In the genomic region with DNA sequence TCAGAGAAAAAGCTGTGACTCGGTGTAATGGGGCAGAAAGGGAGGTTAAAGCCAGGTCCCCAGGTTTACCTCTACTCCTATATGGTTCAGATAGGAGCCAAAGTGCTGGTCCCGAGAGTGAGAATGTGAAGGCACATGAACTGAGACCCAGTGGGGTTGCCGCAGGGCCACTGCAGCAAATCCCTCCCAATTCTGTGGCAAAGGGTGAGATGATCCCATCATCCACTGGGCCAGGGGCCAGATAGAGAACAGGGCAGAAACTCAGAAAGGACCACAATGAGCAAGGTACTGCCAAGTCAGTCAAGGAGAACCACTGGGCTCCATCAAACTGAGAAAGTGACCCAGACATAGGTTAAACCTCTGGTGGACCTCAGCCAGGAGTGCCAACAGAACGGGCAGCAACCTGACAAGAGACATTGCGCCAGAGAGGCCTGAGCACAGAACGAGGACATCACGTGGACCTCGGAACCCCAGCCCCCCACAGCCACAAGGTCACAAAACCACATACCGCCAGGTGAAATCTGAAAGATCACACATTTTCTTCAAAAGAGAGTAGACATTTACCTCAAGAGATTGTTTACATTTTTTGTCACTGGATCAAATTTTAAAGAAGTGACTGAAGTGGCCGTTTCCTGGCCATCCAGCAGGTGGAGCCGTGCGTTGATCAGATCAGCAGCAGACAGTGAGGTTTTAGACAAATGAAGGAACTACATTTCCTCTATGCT, we compare ENCODE assay signal across 8 cellular contexts. TPM values are rescaled to one million over a fixed set of nuclear protein-coding genes. Genes with fewer than 3 reads are reported as not detected.
DNase-seq lines count a peak whose midpoint lies in the region; ATAC-seq, FAIRE-seq and TF ChIP-seq lines count a peak whose summit lies in the region.

No MANE protein-coding gene starts in this region.

- H3K4me3 ChIP-seq in DND-41 (ENCODE audit: low read depth in 1 of 2, low read length in 2 of 2) (no peak overlapping the region), gastrocnemius medialis (no peak overlapping the region)

- H3K27me3 ChIP-seq in DND-41 (ENCODE audit: insufficient read depth, low read length, poor library complexity) (no peaks in the 10 kb centered on the region), gastrocnemius medialis (no peaks in the 10 kb centered on the region)

- intact Hi-C loops in left ventricle myocardium superior (cut with micrococcal nuclease) (loop anchor here (5.0 kb wide), 1 partner anchor 34 kb away; no protein-coding TSS in a partner anchor), gastrocnemius medialis (cut with DNase I; ENCODE audit: low total_unique reads) (loop anchor here (1.0 to 5.0 kb wide), 2 partner anchors 32 to 159 kb away; partner anchors contain the start of gene TM7SF3)

- H3K9me3 ChIP-seq in DND-41 (ENCODE audit: insufficient read depth, low read length, severe bottlenecking): no peaks in the 10 kb centered on the region
- H3K9me3 ChIP-seq in gastrocnemius medialis: no peaks in the 10 kb centered on the region

- DNase-seq in DND-41 (peak; percentile 82), H54 (ENCODE audit: insufficient read length, low spot score) (peak; percentile 37), NCI-H1048 (lab: John Stamatoyannopoulos, UW) (peak; percentile 45), T-helper 1 cell (peak; percentile 35 to 72 (median 59)), amniotic stem cell (lab: John Stamatoyannopoulos, UW) (peak; percentile 14), left ventricle myocardium superior (peak; percentile 75), gastrocnemius medialis (peak; percentile 29 to 50)

- H4K20me1 ChIP-seq in DND-41 (ENCODE audit: insufficient read depth, low read length): no peaks in the 10 kb centered on the region

- peak overlapping the region; percentile 34 for H3K9ac ChIP-seq in DND-41 (ENCODE audit: low read depth, low read length)

- H3K4me1 ChIP-seq in DND-41 (ENCODE audit: insufficient read depth, low read length) (peaks cover 24% of the 10 kb centered on the region), gastrocnemius medialis (peaks cover 0 to 6% of the 10 kb centered on the region in 2 donors)

- ATAC-seq in DND-41 (ENCODE audit: insufficient read depth, low read depth) (peak; percentile 98), left ventricle myocardium superior (peak; percentile 86), gastrocnemius medialis (peak; percentile 80 to 84), HG03097 (IDR thresholded peaks at IDR 0.05; ENCODE audit: low FRiP score, unreplicated experiment) (no peak)

- H3K36me3 ChIP-seq in DND-41 (ENCODE audit: insufficient read depth, low read length) (no peaks in the 10 kb centered on the region), gastrocnemius medialis (no peaks in the 10 kb centered on the region)

- TF ChIP-seq POLR2A in H54 (IDR thresholded peaks at IDR 0.05; ENCODE audit: low read depth, low read length) (no peak), gastrocnemius medialis (IDR thresholded peaks at IDR 0.05) (no peak)

- TF ChIP-seq CTCF in DND-41 (IDR thresholded peaks at IDR 0.05; ENCODE audit: borderline replicate concordance, extremely low read depth, low read length, poor library complexity, severe bottlenecking): peak; percentile 96
- peak; percentile 69 to 87 (median 79) for TF ChIP-seq CTCF in gastrocnemius medialis (IDR thresholded peaks at IDR 0.05 in 4 of 5, conservative IDR thresholded peaks at IDR 0.05 in 1 of 5)

- peak overlapping the region; percentile 75 for H2AFZ ChIP-seq in DND-41 (ENCODE audit: low read depth, low read length)

- H3K27ac ChIP-seq in DND-41 (ENCODE audit: low read length) (peak overlapping the region; percentile 71), gastrocnemius medialis (no peak overlapping the region)

- in situ Hi-C loops in gastrocnemius medialis (cut with MboI; ENCODE audit: low sequenced_read_pairs in 4 of 4): loop anchor here in 3 of 4 donors (5.0 kb wide), 3 partner anchors 34 to 164 kb away; no protein-coding TSS in a partner anchor

- H3K4me2 ChIP-seq in DND-41 (ENCODE audit: insufficient read depth, low read length): peak overlapping the region; percentile 41; the same call in 1 of the 2 replicates

- H3K79me2 ChIP-seq in DND-41 (ENCODE audit: insufficient read depth, low read length): no peaks in the 10 kb centered on the region

- peak; percentile 99 for FAIRE-seq in H54 (lab: Jason Lieb, UNC)

RNA-seq across cellular contexts. Expression of gene ITPR2, which starts 20.5 kb away (rescaled TPM):
- total RNA-seq in left ventricle myocardium superior (10.5 TPM), gastrocnemius medialis (10 to 100 TPM in 1 of 4 donors, 1 to 10 TPM in 3; 3.8 to 23.8 (median 4.1) TPM)

Comparison
In these comparisons a context has a peak if more than half of its experiments do, and no peak if none do; other contexts are left out.
1. DNase-seq: peak in every context shown above with its lines; median percentile 82 in DND-41; 75 in left ventricle myocardium superior; 59 in T-helper 1 cell; 45 in NCI-H1048; 40 in gastrocnemius medialis; 37 in H54; 14 in amniotic stem cell.